8 cellular contexts compared by ENCODE assay signal in the genomic region with DNA sequence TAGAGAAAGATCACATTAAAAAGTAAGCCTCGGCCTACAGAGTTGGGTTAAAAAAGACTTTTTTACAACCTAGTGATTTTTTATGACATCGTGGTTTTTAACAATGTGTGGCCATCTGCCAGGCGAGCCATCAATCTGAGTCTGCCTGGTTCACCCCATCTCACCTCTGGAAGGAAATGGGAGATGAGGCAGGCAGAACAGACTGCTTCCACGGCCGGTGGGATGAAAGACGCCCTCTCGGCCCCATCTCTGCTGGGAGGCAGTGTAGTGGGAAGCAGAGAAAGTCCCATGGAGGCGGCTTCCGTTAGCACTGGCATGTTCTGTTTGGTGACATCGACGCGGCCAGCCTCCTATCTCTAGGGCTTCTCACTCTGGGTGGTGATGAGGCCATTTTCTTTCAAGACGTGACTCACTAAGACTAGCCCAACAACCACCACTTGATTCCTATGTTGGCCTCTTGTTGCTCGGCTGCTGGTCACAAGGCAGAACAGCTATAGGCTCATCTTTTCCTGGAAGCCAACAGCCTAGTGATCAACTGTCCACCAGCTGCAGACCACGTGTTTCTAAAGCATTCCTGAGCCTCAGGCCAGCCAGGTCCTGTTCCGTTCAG.
A peak's percentile ranks its signal among the peaks of the same experiment; 100 is the strongest.
DNase-seq lines count a peak whose midpoint lies in the region; ATAC-seq, FAIRE-seq and TF ChIP-seq lines count a peak whose summit lies in the region.

No MANE protein-coding gene starts in this region.

- H3K4me3 ChIP-seq in adipocyte (ENCODE audit: low read length) (peak overlapping the region; percentile 51), heart right ventricle (no peak overlapping the region), smooth muscle cell (no peak overlapping the region)

- no peak overlapping the region for H2AFZ ChIP-seq in smooth muscle cell (ENCODE audit: low read depth)

- peak overlapping the region; percentile 18 to 90 (median 78) for H3K27ac ChIP-seq in heart right ventricle
- H3K27ac ChIP-seq in smooth muscle cell (ENCODE audit: low read depth), result peak overlapping the region; percentile 97

- TF ChIP-seq POLR2A in H54 (IDR thresholded peaks at IDR 0.05; ENCODE audit: low read depth, low read length), result 0 out of 2 replicates have a peak, but pooled peaks have one; percentile 15

- H3K9ac ChIP-seq in adipocyte (ENCODE audit: low read length) (peak overlapping the region; percentile 77), smooth muscle cell (ENCODE audit: low read depth) (peak overlapping the region; percentile 82)

- WGBS in heart right ventricle, 2 donors, result 54 to 62% methylated on average over 16 of the region's 16 CpGs
- 32% methylated on average over 16 of the region's 16 CpGs for WGBS in smooth muscle cell (ENCODE audit: low lambda C conversion rate)

- H3K79me2 ChIP-seq in smooth muscle cell (ENCODE audit: low read depth), result peaks cover 7% of the 10 kb centered on the region

- H3K27me3 ChIP-seq in adipocyte (replicated peaks; ENCODE audit: control insufficient read depth, insufficient read depth, low read length), result no peaks in the 10 kb centered on the region
- no peaks in the 10 kb centered on the region for H3K27me3 ChIP-seq in heart right ventricle
- no peaks in the 10 kb centered on the region for H3K27me3 ChIP-seq in smooth muscle cell (ENCODE audit: low read depth)

- H3K4me2 ChIP-seq in smooth muscle cell, result peak overlapping the region; percentile 69

- H4K20me1 ChIP-seq in smooth muscle cell (ENCODE audit: low read depth), result peaks cover 43% of the 10 kb centered on the region

- H3K4me1 ChIP-seq in adipocyte (ENCODE audit: control insufficient read depth, insufficient read depth, low read length) (peaks cover 91% of the 10 kb centered on the region), heart right ventricle (peaks cover 22 to 100% (median 84%) of the 10 kb centered on the region in 9 donors), smooth muscle cell (ENCODE audit: low read depth) (peaks cover 36% of the 10 kb centered on the region)

- intact Hi-C loops in heart right ventricle (cut with DNase I), result loop anchor here in 3 of 10 donors (5.0 kb wide), 2 partner anchors 37 to 42 kb away; no protein-coding TSS in a partner anchor

- no peaks in the 10 kb centered on the region for H3K9me3 ChIP-seq in adipocyte (ENCODE audit: control insufficient read depth, low read length)
- no peaks in the 10 kb centered on the region for H3K9me3 ChIP-seq in heart right ventricle
- H3K9me3 ChIP-seq in smooth muscle cell (replicated peaks; ENCODE audit: low read depth), result no peaks in the 10 kb centered on the region

- H3K36me3 ChIP-seq in adipocyte (ENCODE audit: control insufficient read depth, insufficient read depth, low read length, severe bottlenecking) (peaks cover 13% of the 10 kb centered on the region), heart right ventricle (peaks cover 0 to 32% (median 0%) of the 10 kb centered on the region in 9 donors), smooth muscle cell (ENCODE audit: low read depth) (peaks cover 3% of the 10 kb centered on the region)

- DNase-seq in H54 (ENCODE audit: insufficient read length, low spot score), result peak; percentile 59
- DNase-seq in adipocyte (ENCODE audit: low read depth), result peak; percentile 54
- DNase-seq in heart right ventricle, result no peak
- no peak for DNase-seq in smooth muscle cell (lab: John Stamatoyannopoulos, UW; ENCODE audit: unreplicated experiment)
- DNase-seq in activated gamma-delta T cell (lab: John Stamatoyannopoulos, UW), result no peak
- no peak for DNase-seq in NCI-H2107 (lab: John Stamatoyannopoulos, UW)

- FAIRE-seq in H54 (lab: Jason Lieb, UNC), result peak; percentile 62

- H3F3A ChIP-seq in smooth muscle cell (ENCODE audit: low read depth), result peaks cover 30% of the 10 kb centered on the region

- ATAC-seq in heart right ventricle (peak in 7 of 8 donors; percentile 10 to 46 (median 36)), GM21390 (IDR thresholded peaks at IDR 0.05; ENCODE audit: unreplicated experiment) (no peak)
- ATAC-seq in activated CD4-positive, CD25-positive, alpha-beta regulatory T cell treated with anti-CD3 and anti-CD28 coated beads, Interleukin-2, amount 50 U/mL, for 24 hours, result no peak

- TF ChIP-seq CTCF in heart right ventricle (IDR thresholded peaks at IDR 0.05) (no peak), smooth muscle cell (IDR thresholded peaks at IDR 0.05; ENCODE audit: borderline replicate concordance, insufficient read depth, poor library complexity, severe bottlenecking) (no peak)

Comparison
In these comparisons a context has a peak if more than half of its experiments do, and no peak if none do; other contexts are left out.
1. DNase-seq: peak in H54 (single experiment) and adipocyte (single experiment); none in heart right ventricle (0 of 2), smooth muscle cell (single experiment), activated gamma-delta T cell (single experiment) and NCI-H2107 (single experiment).
2. ATAC-seq: peak in heart right ventricle (7 of 8); none in activated CD4-positive, CD25-positive, alpha-beta regulatory T cell treated with anti-CD3 and anti-CD28 coated beads, Interleukin-2, amount 50 U/mL, for 24 hours (0 of 2) and GM21390 (single experiment).